8 cellular contexts compared by ENCODE assay signal in the genomic region with DNA sequence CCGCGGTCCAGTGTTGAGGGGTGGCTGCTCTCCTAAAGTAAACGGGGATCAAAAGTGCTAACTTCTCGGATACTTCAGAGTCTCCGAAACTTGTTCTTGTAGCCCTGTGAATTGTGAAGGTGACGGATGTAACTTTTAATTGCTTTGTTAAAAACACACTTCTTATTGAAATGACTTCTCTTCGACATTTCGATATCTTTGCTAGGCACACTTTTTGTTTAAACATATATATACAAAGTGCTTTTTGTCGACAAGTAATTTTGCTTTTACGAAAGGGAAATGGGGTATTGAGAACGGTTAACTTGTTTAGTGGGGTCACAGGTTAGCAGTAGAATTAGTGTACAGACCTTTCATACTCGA. TPM values are rescaled to one million over a fixed set of nuclear protein-coding genes. Genes with fewer than 3 reads are reported as not detected.
DNase-seq lines count a peak whose midpoint lies in the region; ATAC-seq, FAIRE-seq and TF ChIP-seq lines count a peak whose summit lies in the region.

No MANE protein-coding gene starts in this region.

- peak overlapping the region; percentile 100 for H3K27ac Mint-ChIP-seq in CD4-positive, alpha-beta T cell

- peak overlapping the region; percentile 91 for H3K4me3 Mint-ChIP-seq in CD4-positive, alpha-beta T cell

- no peaks in the 10 kb centered on the region for H3K36me3 ChIP-seq in KMS-11 (ENCODE audit: insufficient read depth)
- H3K36me3 ChIP-seq in bronchial epithelial cell (ENCODE audit: control insufficient read depth, insufficient read depth, low read length): no peaks in the 10 kb centered on the region

- peaks cover 2% of the 10 kb centered on the region for H3K9me3 Mint-ChIP-seq in CD4-positive, alpha-beta T cell

- intact Hi-C loops in CD4-positive, alpha-beta T cell (cut with DNase I, micrococcal nuclease): loop anchor here (5.0 to 10.0 kb wide), 4 partner anchors 178 to 963 kb away; a partner anchor contains a TSS
- intact Hi-C loops in sciatic nerve (cut with DNase I): no loop called here

- peak overlapping the region; percentile 97 for H3K27ac ChIP-seq in CD4-positive, alpha-beta T cell (ENCODE audit: low read depth, low read length)
- peak overlapping the region; percentile 93 for H3K27ac ChIP-seq in KMS-11

- H3K27me3 ChIP-seq in CD4-positive, alpha-beta T cell (ENCODE audit: control insufficient read depth, insufficient read depth, low read length): no peaks in the 10 kb centered on the region
- H3K27me3 ChIP-seq in KMS-11 (ENCODE audit: insufficient read depth, low read depth) (no peaks in the 10 kb centered on the region), bronchial epithelial cell (ENCODE audit: control insufficient read depth, insufficient read depth, low read length) (no peaks in the 10 kb centered on the region), mononuclear cell (ENCODE audit: insufficient read depth, low read length) (no peaks in the 10 kb centered on the region)

- peak overlapping the region; percentile 97 for H3K9ac ChIP-seq in KMS-11

- H3K4me3 ChIP-seq in KMS-11 (IDR thresholded peaks at IDR 0.05; ENCODE audit: insufficient read depth, low read depth, low read length) (peak overlapping the region; percentile 27), bronchial epithelial cell (ENCODE audit: low read depth, low read length) (peak overlapping the region; percentile 59), mononuclear cell (ENCODE audit: low read length) (peak overlapping the region; percentile 86)

- ATAC-seq in CD4-positive, alpha-beta T cell (ENCODE audit: poor library complexity): no peak
- ATAC-seq in sciatic nerve: no peak

- peaks cover 14% of the 10 kb centered on the region for H3K4me1 ChIP-seq in KMS-11 (ENCODE audit: low read depth, poor library complexity, severe bottlenecking)
- peaks cover 34% of the 10 kb centered on the region for H3K4me1 ChIP-seq in mononuclear cell (ENCODE audit: insufficient read depth, low read length)

- peak overlapping the region; percentile 81 for H2AFZ ChIP-seq in KMS-11 (ENCODE audit: low read depth)

- TF ChIP-seq CTCF in CD4-positive, alpha-beta T cell (IDR thresholded peaks at IDR 0.05): no peak
- no peak for TF ChIP-seq CTCF in KMS-11 (conservative IDR thresholded peaks at IDR 0.05; ENCODE audit: low read depth, low read length)
- no peak for TF ChIP-seq CTCF in bronchial epithelial cell (IDR thresholded peaks at IDR 0.05; ENCODE audit: insufficient read depth, low read length, severe bottlenecking)

- FAIRE-seq in bronchial epithelial cell (lab: Jason Lieb, UNC) (no peak), HTR-8/SVneo (lab: Jason Lieb, UNC) (no peak)

- peaks cover 53% of the 10 kb centered on the region for H3K79me2 ChIP-seq in KMS-11 (ENCODE audit: insufficient read depth, low read depth)

- peak overlapping the region; percentile 88 for H3K4me2 ChIP-seq in KMS-11

- POLR2A ChIA-PET in CD4-positive, alpha-beta T cell (lab: Charles Lee): interaction anchor here (0.5 to 1.0 kb wide), 3 partner anchors 84 to 881 kb away, joined by 3 to 4 read pairs (median 3); no protein-coding TSS in a partner anchor

- H3K36me3 Mint-ChIP-seq in CD4-positive, alpha-beta T cell (ENCODE audit: low read depth): peaks cover 42% of the 10 kb centered on the region

- H3K9me3 ChIP-seq in CD4-positive, alpha-beta T cell (ENCODE audit: control insufficient read depth, low read length): no peaks in the 10 kb centered on the region
- peaks cover 6% of the 10 kb centered on the region for H3K9me3 ChIP-seq in mononuclear cell (ENCODE audit: low read depth, low read length)

- peaks cover 66% of the 10 kb centered on the region for H3K4me1 Mint-ChIP-seq in CD4-positive, alpha-beta T cell (ENCODE audit: low read depth)

- peaks cover 7% of the 10 kb centered on the region for H3K27me3 Mint-ChIP-seq in CD4-positive, alpha-beta T cell

- no peaks in the 10 kb centered on the region for H4K20me1 ChIP-seq in KMS-11 (ENCODE audit: insufficient read depth)

- CTCF ChIA-PET in CD4-positive, alpha-beta T cell (lab: Charles Lee): no interaction called here

- no peak for DNase-seq in CD4-positive, alpha-beta T cell
- DNase-seq in bronchial epithelial cell (ENCODE audit: low read depth): peak; percentile 13
- DNase-seq in mesenteric fat pad (ENCODE audit: low spot score): no peak
- no peak for DNase-seq in kidney glomerular epithelial cell (lab: John Stamatoyannopoulos, UW)
- DNase-seq in HTR-8/SVneo (ENCODE audit: insufficient read length, low spot score): no peak
- no peak for DNase-seq in sciatic nerve (ENCODE audit: low spot score)

RNA-seq across cellular contexts. Expression of a gene that starts 0.6 kb away (rescaled TPM):
- 10 to 100 TPM; 61.9 to 63.5 TPM for total RNA-seq in CD4-positive, alpha-beta T cell
- total RNA-seq in bronchial epithelial cell: 10.8 and 24.1 TPM in 2 replicates
- 84.2 TPM for total RNA-seq in mononuclear cell
- 28.3 TPM for total RNA-seq in mesenteric fat pad
- 67.4 TPM for total RNA-seq in sciatic nerve

Comparison
In these comparisons a context has a peak if more than half of its experiments do, and no peak if none do; other contexts are left out.
1. H3K4me3 ChIP-seq: peak in every context shown above with its lines; median percentile 86 in mononuclear cell; 59 in bronchial epithelial cell; 27 in KMS-11.